19 cellular contexts compared by ENCODE assay signal in the genomic region with DNA sequence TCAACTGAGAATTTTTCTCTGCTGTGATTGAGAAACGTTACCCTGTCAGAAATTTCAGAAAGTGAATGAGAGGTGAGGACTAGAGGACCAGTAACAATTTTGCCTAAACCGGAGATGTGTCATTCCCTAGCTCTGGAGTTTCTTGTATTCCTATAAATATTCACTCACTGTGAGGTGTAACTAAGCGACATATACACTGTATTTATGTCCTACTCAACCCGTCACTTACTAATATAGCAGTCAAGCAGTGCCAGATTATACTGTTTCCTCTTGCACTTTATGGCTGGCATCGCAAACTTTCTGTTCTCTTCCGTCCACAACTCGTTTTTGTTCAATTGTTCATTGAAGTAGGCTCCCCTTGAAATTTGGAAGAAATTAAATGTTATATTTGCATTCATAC.
"Had no signal": no experiment of that assay in that cellular context is flagged by ENCODE, and none has a peak within 500 bp of the region (broad histone marks: within the 10 kb centered on the region; RNA-seq: fewer than 3 reads in every experiment).

No MANE protein-coding gene starts in this region.

- ATAC-seq: naive thymus-derived CD4-positive, alpha-beta T cell; naive thymus-derived CD8-positive, alpha-beta T cell; natural killer cell; natural killer cell treated with Interleukin-12 subunit alpha and Interleukin-12 subunit beta and Interleukin-15 and Interleukin-18, amount 100 ng/mL, for 72 hours; pancreas; psoas muscle; right cardiac atrium; right lobe of liver; sciatic nerve had no signal

- H3K36me3 ChIP-seq: neural progenitor cell, neutrophil, ovary, pancreas, prostate gland, right atrium auricular region, right lobe of liver, sigmoid colon, spleen had no signal

- H3K27ac ChIP-seq: neural progenitor cell, neutrophil, ovary, pancreas, parathyroid adenoma, prostate gland, psoas muscle, right atrium auricular region, right lobe of liver, sigmoid colon, skin epidermis, spleen had no signal

- H3K9me3 ChIP-seq: neutrophil, ovary, pancreas, prostate gland, psoas muscle, right atrium auricular region, right lobe of liver, sigmoid colon had no signal

- H3K79me2 ChIP-seq: parathyroid adenoma had no signal

- H3K27me3 ChIP-seq: neural progenitor cell, neutrophil, ovary, pancreas, right atrium auricular region, right lobe of liver, sigmoid colon, spleen had no signal

- H3K9ac ChIP-seq: neural progenitor cell, parathyroid adenoma had no signal

- H3K4me2 ChIP-seq: neural progenitor cell, smooth muscle cell had no signal

- H3K4me3 ChIP-seq: neural progenitor cell, ovary, pancreas, prostate gland, psoas muscle, right atrium auricular region, right lobe of liver, sigmoid colon, skin epidermis, smooth muscle cell, spleen had no signal

- H2AFZ ChIP-seq: neural progenitor cell, parathyroid adenoma had no signal
